ENCODE assay signal across 11 cellular contexts in the genomic region with DNA sequence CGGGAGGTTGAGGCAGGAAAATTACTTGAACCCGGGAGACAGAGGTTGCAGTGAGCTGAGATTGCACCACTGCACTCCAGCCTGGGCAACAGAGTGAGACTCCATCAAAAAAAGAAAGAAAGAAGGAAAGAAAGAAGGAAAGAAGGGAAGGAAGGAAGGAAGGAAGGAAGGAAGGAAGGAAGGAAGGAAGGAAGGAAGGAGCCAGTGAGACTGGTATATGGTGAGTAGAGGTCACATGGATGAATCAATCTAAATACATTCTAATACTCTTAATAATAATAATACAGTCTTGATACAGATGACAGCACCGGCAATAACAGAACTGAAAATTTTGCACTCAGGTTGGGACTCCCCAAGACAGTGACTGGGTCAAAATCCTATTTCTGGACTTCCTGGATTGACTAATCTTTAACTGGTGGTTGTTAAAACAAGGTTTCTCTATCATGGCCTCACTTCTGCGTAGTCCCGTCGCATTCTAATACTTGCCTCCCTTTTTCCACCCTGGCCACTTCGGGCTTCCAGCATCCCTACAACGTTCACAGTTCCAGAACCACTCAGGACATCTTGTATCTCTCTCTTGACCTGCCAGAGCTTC. TPM values are rescaled to one million over a fixed set of nuclear protein-coding genes. Genes with fewer than 3 reads are reported as not detected.
DNase-seq lines count a peak whose midpoint lies in the region; ATAC-seq and TF ChIP-seq lines count a peak whose summit lies in the region.
"Had no signal": no experiment of that assay in that cellular context is flagged by ENCODE, and none has a peak within 500 bp of the region (broad histone marks: within the 10 kb centered on the region; RNA-seq: fewer than 3 reads in every experiment).

No MANE protein-coding gene starts in this region.

- no peak for DNase-seq in stimulated activated CD4-positive, alpha-beta T cell treated with anti-CD3 and anti-CD28 coated beads, Interleukin-15, amount 100 ng/mL, for 24 hours
- DNase-seq in OCI-M1 (lab: John Stamatoyannopoulos, UW) (no peak), mammary epithelial cell (no peak)
- no peak for DNase-seq in activated T-helper 2 cell treated with anti-CD3 and anti-CD28 coated beads, Interferon-gamma antibody, Interleukin-2, Interleukin-4, amounts not matched to agents 10 μg/mL and 5 μg/mL and 100 μg/mL, durations not matched to agents 14 hours and 24 hours and 36 hours (ENCODE audit: low spot score)
- DNase-seq: NCI-H226, SK-N-SH had no signal

- no peak overlapping the region for H2AFZ ChIP-seq in mammary epithelial cell (ENCODE audit: low read depth, low read length)

- 81% methylated on average over 8 of the region's 8 CpGs for WGBS in mammary epithelial cell (ENCODE audit: low coverage, missing lambda C conversion rate)

- in situ Hi-C loops in mammary epithelial cell (cut with MboI; ENCODE audit: low sequenced_read_pairs in 2 of 2) = no loop called here

- no peak overlapping the region for H3K9ac ChIP-seq in mammary epithelial cell (ENCODE audit: insufficient read depth, low read length)
- H3K9ac ChIP-seq: SK-N-SH had no signal

- no peaks in the 10 kb centered on the region for H3K27me3 ChIP-seq in mammary epithelial cell (ENCODE audit: insufficient read depth, low read length)

- peak; percentile 99 for ATAC-seq in GM18498 (IDR thresholded peaks at IDR 0.05; ENCODE audit: unreplicated experiment)
- ATAC-seq in GM19438 (IDR thresholded peaks at IDR 0.05; ENCODE audit: low read depth, unreplicated experiment) = peak; percentile 99
- peak; percentile 97 for ATAC-seq in HG02852 (IDR thresholded peaks at IDR 0.05; ENCODE audit: unreplicated experiment)
- peak; percentile 98 for ATAC-seq in HG03521 (IDR thresholded peaks at IDR 0.05; ENCODE audit: unreplicated experiment)
- ATAC-seq: sciatic nerve had no signal

- H3K27ac Mint-ChIP-seq in activated T-helper 2 cell treated with anti-CD3 and anti-CD28 coated beads, Interferon-gamma antibody, Interleukin-2, Interleukin-4, amounts not matched to agents 10 μg/mL and 5 μg/mL and 100 μg/mL, durations not matched to agents 14 hours and 24 hours and 36 hours = no peak overlapping the region

- no peaks in the 10 kb centered on the region for H3K36me3 ChIP-seq in mammary epithelial cell (ENCODE audit: insufficient read depth, low read length)

- H3K36me3 Mint-ChIP-seq in activated T-helper 2 cell treated with anti-CD3 and anti-CD28 coated beads, Interferon-gamma antibody, Interleukin-2, Interleukin-4, amounts not matched to agents 10 μg/mL and 5 μg/mL and 100 μg/mL, durations not matched to agents 14 hours and 24 hours and 36 hours (ENCODE audit: low read depth) = no peaks in the 10 kb centered on the region

- H3K4me3 Mint-ChIP-seq in activated T-helper 2 cell treated with anti-CD3 and anti-CD28 coated beads, Interferon-gamma antibody, Interleukin-2, Interleukin-4, amounts not matched to agents 10 μg/mL and 5 μg/mL and 100 μg/mL, durations not matched to agents 14 hours and 24 hours and 36 hours (ENCODE audit: low read depth) = no peak overlapping the region

- H3K4me2 ChIP-seq in mammary epithelial cell (ENCODE audit: insufficient read depth, low read depth, low read length) = no peak overlapping the region
- H3K4me2 ChIP-seq: SK-N-SH had no signal

- CTCF ChIA-PET in mammary epithelial cell (lab: Charles Lee; ENCODE audit: low non-redundant PET) = no interaction called here

- BruUV-seq in mammary epithelial cell (replicated peaks; lab: Mats Ljungman, UMichigan) = no TSS peak

- no peaks in the 10 kb centered on the region for H3K4me1 ChIP-seq in mammary epithelial cell (ENCODE audit: insufficient read depth, low read length)

- no peak overlapping the region for H3K27ac ChIP-seq in mammary epithelial cell (ENCODE audit: insufficient read depth, low read depth, low read length)

- H3K9me3 Mint-ChIP-seq in activated T-helper 2 cell treated with anti-CD3 and anti-CD28 coated beads, Interferon-gamma antibody, Interleukin-2, Interleukin-4, amounts not matched to agents 10 μg/mL and 5 μg/mL and 100 μg/mL, durations not matched to agents 14 hours and 24 hours and 36 hours = no peaks in the 10 kb centered on the region

- no peaks in the 10 kb centered on the region for H3K27me3 Mint-ChIP-seq in activated T-helper 2 cell treated with anti-CD3 and anti-CD28 coated beads, Interferon-gamma antibody, Interleukin-2, Interleukin-4, amounts not matched to agents 10 μg/mL and 5 μg/mL and 100 μg/mL, durations not matched to agents 14 hours and 24 hours and 36 hours (ENCODE audit: low read depth)

- no peaks in the 10 kb centered on the region for H4K20me1 ChIP-seq in mammary epithelial cell (ENCODE audit: insufficient read depth, low read length)

- no peaks in the 10 kb centered on the region for H3K9me3 ChIP-seq in mammary epithelial cell (replicated peaks; ENCODE audit: insufficient read depth, low read length)
- H3K9me3 ChIP-seq: SK-N-SH had no signal

- H3K79me2 ChIP-seq in mammary epithelial cell (ENCODE audit: insufficient read depth, low read length) = no peaks in the 10 kb centered on the region

- no peak overlapping the region for H3K4me3 ChIP-seq in mammary epithelial cell (replicated peaks in 1 of 3; ENCODE audit: insufficient read depth in 1 of 3, low read depth in 2 of 3, low read length in 3 of 3)

- H3K4me1 Mint-ChIP-seq in activated T-helper 2 cell treated with anti-CD3 and anti-CD28 coated beads, Interferon-gamma antibody, Interleukin-2, Interleukin-4, amounts not matched to agents 10 μg/mL and 5 μg/mL and 100 μg/mL, durations not matched to agents 14 hours and 24 hours and 36 hours (ENCODE audit: low read depth) = no peaks in the 10 kb centered on the region

- TF ChIP-seq CTCF in mammary epithelial cell (conservative IDR thresholded peaks at IDR 0.05 in 1 of 2, IDR thresholded peaks at IDR 0.05 in 1 of 2; ENCODE audit: extremely low read depth in 1 of 2, insufficient read depth in 1 of 2, low read depth in 1 of 2, low read length in 2 of 2) = no peak

- intact Hi-C loops in mammary epithelial cell (cut with micrococcal nuclease) = no loop called here
- intact Hi-C loops in activated T-helper 2 cell treated with anti-CD3 and anti-CD28 coated beads, Interferon-gamma antibody, Interleukin-2, Interleukin-4, amounts not matched to agents 10 μg/mL and 5 μg/mL and 100 μg/mL, durations not matched to agents 14 hours and 24 hours and 36 hours (cut with micrococcal nuclease) = no loop called here

- dilution Hi-C loops in mammary epithelial cell (cut with HindIII; ENCODE audit: low sequenced_read_pairs) = no loop called here

RNA-seq across cellular contexts. Expression of gene EIF3M, which starts 53.5 kb away (rescaled TPM):
- total RNA-seq in mammary epithelial cell = 100 to 1,000 TPM; 305 to 469 TPM
- 456 TPM for polyA plus RNA-seq in mammary epithelial cell
- polyA minus RNA-seq in mammary epithelial cell = 389 TPM
- total RNA-seq in activated T-helper 2 cell treated with anti-CD3 and anti-CD28 coated beads, Interferon-gamma antibody, Interleukin-2, Interleukin-4, amounts not matched to agents 10 μg/mL and 5 μg/mL and 100 μg/mL, durations not matched to agents 14 hours and 24 hours and 36 hours = 315 and 317 TPM in 2 replicates
